24 cellular contexts compared by ENCODE assay signal in genomic region chr13:87855553-87855952, GRCh38.
"Had no signal": no experiment of that assay in that cellular context is flagged by ENCODE, and none has a peak within 500 bp of the region (broad histone marks: within the 10 kb centered on the region; RNA-seq: fewer than 3 reads in every experiment).

No MANE protein-coding gene starts in this region.

- H3K4me3 ChIP-seq: MG63, SJCRH30 had no signal

- ATAC-seq: HepG2, Panc1, PC-3, Right ventricle myocardium inferior, SK-N-SH treated with all-trans-retinoic acid at 6 μM for 48 hours had no signal

- H3K4me1 ChIP-seq: SJCRH30 had no signal

- FAIRE-seq: HepG2 had no signal

- H3K36me3 ChIP-seq: MG63, SJCRH30 had no signal

- H3K27me3 ChIP-seq: MG63, SJCRH30 had no signal

- H3K9me3 ChIP-seq: MG63, SJCRH30 had no signal

- DNase-seq: IMR-90; Karpas-422; KG1; MG63; NCI-H1092; NCI-H1436; NCI-H187; NCI-H2029; NCI-H2081 treated with DMSO at 0.1 percent for 48 hours; NCI-H2171; NCI-H226; NCI-H446; NCI-H510A; NCI-H524 treated with DMSO at 0.1 percent for 48 hours; NCI-H69; NCI-H774; NK-92 treated with Interleukin-12 subunit alpha and Interleukin-12 subunit beta, amount 100 ng/mL, for 24 hours; PC-3; SHP77 treated with DMSO at 0.1 percent for 48 hours; SJCRH30 had no signal

- H3K27ac ChIP-seq: SJCRH30 had no signal
